13 cellular contexts compared by ENCODE assay signal in the genomic region with DNA sequence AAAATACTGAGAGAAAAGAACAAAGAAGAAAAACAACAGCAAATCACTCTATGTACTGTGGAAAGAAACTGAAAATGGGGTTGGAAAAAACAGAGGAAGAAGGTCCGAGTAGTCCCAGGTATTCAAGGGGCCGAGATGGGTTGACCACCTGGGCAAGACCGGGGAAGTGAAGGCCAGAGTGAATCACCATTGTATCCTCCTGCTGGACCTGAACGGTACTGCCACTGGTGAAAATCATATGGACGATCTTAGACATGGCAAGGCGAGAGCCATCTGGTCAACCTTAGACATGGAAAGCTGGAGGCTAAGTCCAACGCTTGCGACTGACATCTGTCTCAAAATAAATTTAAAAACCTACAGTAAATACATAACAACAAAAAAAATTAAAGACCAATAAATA. TPM values are rescaled to one million over a fixed set of nuclear protein-coding genes. Genes with fewer than 3 reads are reported as not detected.
A peak's percentile ranks its signal among the peaks of the same experiment; 100 is the strongest.
DNase-seq lines count a peak whose midpoint lies in the region; ATAC-seq and TF ChIP-seq lines count a peak whose summit lies in the region.
"Had no signal": no experiment of that assay in that cellular context is flagged by ENCODE, and none has a peak within 500 bp of the region (broad histone marks: within the 10 kb centered on the region; RNA-seq: fewer than 3 reads in every experiment).

No MANE protein-coding gene starts in this region.

- ATAC-seq in DND-41 (ENCODE audit: insufficient read depth, low read depth) = no peak
- no peak for ATAC-seq in mucosa of descending colon
- no peak for ATAC-seq in GM19023 (IDR thresholded peaks at IDR 0.05; ENCODE audit: unreplicated experiment)
- ATAC-seq: left cardiac atrium had no signal

- no peaks in the 10 kb centered on the region for H3K79me2 ChIP-seq in DND-41 (ENCODE audit: insufficient read depth, low read length)
- H3K79me2 ChIP-seq in OCI-LY7 (ENCODE audit: insufficient read depth, low read depth, low read length) = no peaks in the 10 kb centered on the region

- TF ChIP-seq CTCF in AG04450 (IDR thresholded peaks at IDR 0.05; ENCODE audit: low read depth, low read length) = peak; percentile 33; the same call in 1 of the 2 replicates
- peak; percentile 25 for TF ChIP-seq CTCF in DND-41 (IDR thresholded peaks at IDR 0.05; ENCODE audit: borderline replicate concordance, extremely low read depth, low read length, poor library complexity, severe bottlenecking)
- TF ChIP-seq CTCF in OCI-LY7 (conservative IDR thresholded peaks at IDR 0.05; ENCODE audit: low read length) = no peak
- peak; percentile 36 for TF ChIP-seq CTCF in epithelial cell of proximal tubule (conservative IDR thresholded peaks at IDR 0.05; ENCODE audit: low read depth, low read length)
- no peak for TF ChIP-seq CTCF in mucosa of descending colon (IDR thresholded peaks at IDR 0.05)

- no peaks in the 10 kb centered on the region for H3K4me1 ChIP-seq in DND-41 (ENCODE audit: insufficient read depth, low read length)
- H3K4me1 ChIP-seq in OCI-LY7 (ENCODE audit: insufficient read depth, low read length, poor library complexity, severe bottlenecking) = no peaks in the 10 kb centered on the region
- H3K4me1 ChIP-seq in mucosa of descending colon (ENCODE audit: low read depth) = no peaks in the 10 kb centered on the region
- H3K4me1 ChIP-seq: colonic mucosa, vagina had no signal

- H3K9me2 ChIP-seq in OCI-LY7 (ENCODE audit: insufficient read depth, low read length) = no peaks in the 10 kb centered on the region

- DNase-seq in AG04450 (ENCODE audit: low read depth, low spot score) (no peak), DND-41 (no peak), OCI-LY7 (ENCODE audit: low spot score) (peak; percentile 22), epithelial cell of proximal tubule (ENCODE audit: low read depth) (no peak), caudate nucleus (lab: John Stamatoyannopoulos, UW) (no peak), mucosa of descending colon (no peak), NK-92 (lab: John Stamatoyannopoulos, UW; ENCODE audit: unreplicated experiment) (no peak)
- DNase-seq: colonic mucosa, hippocampal formation, left cardiac atrium had no signal

- no peaks in the 10 kb centered on the region for H3K27me3 ChIP-seq in AG04450 (ENCODE audit: control insufficient read depth, insufficient read depth, low read length)
- H3K27me3 ChIP-seq in DND-41 (ENCODE audit: insufficient read depth, low read length, poor library complexity) = no peaks in the 10 kb centered on the region
- H3K27me3 ChIP-seq: colonic mucosa, vagina had no signal

- H3K9me3 ChIP-seq in AG04450 (ENCODE audit: control insufficient read depth, insufficient read depth, low read length) (peaks cover 30% of the 10 kb centered on the region), DND-41 (ENCODE audit: insufficient read depth, low read length, severe bottlenecking) (peaks cover 13% of the 10 kb centered on the region), OCI-LY7 (ENCODE audit: low read length) (no peaks in the 10 kb centered on the region), mucosa of descending colon (peaks cover 17% of the 10 kb centered on the region)
- H3K9me3 ChIP-seq: colonic mucosa, vagina had no signal

- intact Hi-C loops in OCI-LY7 (cut with micrococcal nuclease; ENCODE audit: unreplicated experiment) = no loop called here
- intact Hi-C loops in mucosa of descending colon (cut with DNase I, micrococcal nuclease) = no loop called here

- H3K36me3 ChIP-seq in DND-41 (ENCODE audit: insufficient read depth, low read length) (no peaks in the 10 kb centered on the region), OCI-LY7 (ENCODE audit: insufficient read depth, low read length) (no peaks in the 10 kb centered on the region), mucosa of descending colon (ENCODE audit: low read depth) (no peaks in the 10 kb centered on the region)
- H3K36me3 ChIP-seq: colonic mucosa, vagina had no signal

- no TSS peak for BruUV-seq in OCI-LY7 (replicated peaks; lab: Mats Ljungman, UMichigan)

- H3K4me2 ChIP-seq in DND-41 (ENCODE audit: insufficient read depth, low read length) (no peak overlapping the region), OCI-LY7 (ENCODE audit: low read length) (no peak overlapping the region)
- H3K4me2 ChIP-seq: smooth muscle cell had no signal

- POLR2A ChIA-PET in AG04450 (lab: Yijun Ruan, JAX) (no interaction called here), OCI-LY7 (lab: Charles Lee) (interaction anchor here (0.7 kb wide), 1 partner anchor 111 kb away, joined by 4 read pairs; no protein-coding TSS in a partner anchor)

- H3K27ac ChIP-seq in AG04450 (ENCODE audit: low read depth, low read length) (no peak overlapping the region), DND-41 (ENCODE audit: low read length) (no peak overlapping the region), OCI-LY7 (ENCODE audit: low read depth, low read length, poor library complexity, severe bottlenecking) (no peak overlapping the region), caudate nucleus (ENCODE audit: low read depth, low read length) (no peak overlapping the region)
- H3K27ac ChIP-seq: colonic mucosa, vagina had no signal

- H4K20me1 ChIP-seq in DND-41 (ENCODE audit: insufficient read depth, low read length) (no peaks in the 10 kb centered on the region), OCI-LY7 (ENCODE audit: insufficient read depth, low read length) (no peaks in the 10 kb centered on the region)

- CTCF ChIA-PET in AG04450 (lab: Charles Lee) (no interaction called here), OCI-LY7 (lab: Charles Lee; ENCODE audit: unreplicated experiment) (no interaction called here)

- H3K4me3 ChIP-seq in AG04450 (ENCODE audit: low read depth, low read length) = no peak overlapping the region
- H3K4me3 ChIP-seq in DND-41 (ENCODE audit: low read depth in 1 of 2, low read length in 2 of 2) = no peak overlapping the region
- no peak overlapping the region for H3K4me3 ChIP-seq in OCI-LY7 (ENCODE audit: low read depth, low read length, poor library complexity, severe bottlenecking)
- H3K4me3 ChIP-seq in epithelial cell of proximal tubule (ENCODE audit: low read depth, low read length) = no peak overlapping the region
- no peak overlapping the region for H3K4me3 ChIP-seq in mucosa of descending colon
- H3K4me3 ChIP-seq: colonic mucosa, smooth muscle cell, vagina had no signal

- H2AFZ ChIP-seq in DND-41 (ENCODE audit: low read depth, low read length) = no peak overlapping the region
- no peak overlapping the region for H2AFZ ChIP-seq in OCI-LY7 (ENCODE audit: low read length)

- no peak overlapping the region for H3K9ac ChIP-seq in DND-41 (ENCODE audit: low read depth, low read length)

RNA-seq across cellular contexts. Expression of gene ZNF91, which starts 44.4 kb away (rescaled TPM):
- polyA plus RNA-seq in AG04450 (2011; rRNA removed) = 14.5 and 18.7 TPM in 2 replicates
- 25.1 and 32.2 TPM in 2 replicates for polyA minus RNA-seq in AG04450 (2011; rRNA and poly(A)+ RNA removed)
- total RNA-seq in OCI-LY7 (2014; rRNA removed; shearing (Covaris generic)) = 39.2 and 39.3 TPM in 2 replicates
- total RNA-seq in OCI-LY7 (2022) (64.3 and 70.3 TPM in 2 replicates), epithelial cell of proximal tubule (12.6 and 22.1 TPM in 2 replicates), mucosa of descending colon (100 to 1,000 TPM in 1 of 3 donors, 10 to 100 TPM in 2; 77.3 to 140 (median 81.8) TPM)

Comparison
In these comparisons a context has a peak if more than half of its experiments do, and no peak if none do; other contexts are left out.
1. CTCF ChIP-seq: peak in AG04450 (single experiment), DND-41 (single experiment) and epithelial cell of proximal tubule (single experiment); none in OCI-LY7 (single experiment) and mucosa of descending colon (single experiment).